ENCODE assay signal across 20 cellular contexts in the genomic region with DNA sequence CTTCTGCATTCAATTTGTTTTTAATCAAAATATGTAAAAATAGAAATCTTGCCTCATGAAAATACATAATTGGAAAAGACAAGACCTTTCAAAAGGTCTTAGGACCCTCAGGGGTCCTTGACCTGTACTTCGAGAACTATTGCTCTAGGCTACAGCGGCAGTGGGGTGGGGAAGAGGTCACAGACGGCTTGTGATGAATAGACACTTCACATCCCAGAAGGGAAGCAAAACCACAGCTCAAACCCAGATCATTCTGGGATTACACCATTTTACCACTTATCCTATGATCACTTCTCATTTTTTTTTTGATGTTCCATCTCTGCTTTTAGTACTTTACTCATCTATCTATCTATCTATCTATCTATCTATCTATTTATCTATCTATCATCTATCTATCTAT.
A peak's percentile ranks its signal among the peaks of the same experiment; 100 is the strongest.
DNase-seq lines count a peak whose midpoint lies in the region; ATAC-seq and TF ChIP-seq lines count a peak whose summit lies in the region.
"Had no signal": no experiment of that assay in that cellular context is flagged by ENCODE, and none has a peak within 500 bp of the region (broad histone marks: within the 10 kb centered on the region; RNA-seq: fewer than 3 reads in every experiment).

No MANE protein-coding gene starts in this region.

- ATAC-seq in stimulated activated memory B cell treated with anti-CD40 and anti-IgM and Interleukin-4, amounts not matched to agents 10 μg/mL and 1 μg/mL and 100 μg/mL, for 72 hours: no peak
- no peak for ATAC-seq in HG03354 (IDR thresholded peaks at IDR 0.05; ENCODE audit: poor library complexity, severe bottlenecking, unreplicated experiment)
- no peak for ATAC-seq in HG03175 (IDR thresholded peaks at IDR 0.05; ENCODE audit: unreplicated experiment)
- ATAC-seq: activated CD4-positive, CD25-positive, alpha-beta regulatory T cell treated with anti-CD3 and anti-CD28 coated beads, Interleukin-2, amount 50 U/mL, for 24 hours; K562; PC-3 had no signal

- H3K4me3 Mint-ChIP-seq in dendritic cell treated with granulocyte-macrophage colony-stimulating factor and Interleukin-4, amounts not matched to agents 40 ng/mL and 50 ng/mL, for 4 days: no peak overlapping the region
- no peak overlapping the region for H3K4me3 Mint-ChIP-seq in stimulated activated memory B cell treated with anti-CD40 and anti-IgM and Interleukin-4, amounts not matched to agents 10 μg/mL and 1 μg/mL and 100 μg/mL, for 72 hours
- H3K4me3 Mint-ChIP-seq: activated naive CD4-positive, alpha-beta T cell treated with anti-CD3 and anti-CD28 coated beads, Interleukin-2, amount 50 U/mL, for 24 hours; CD4-positive, alpha-beta memory T cell had no signal

- H3K36me3 Mint-ChIP-seq in dendritic cell treated with granulocyte-macrophage colony-stimulating factor and Interleukin-4, amounts not matched to agents 40 ng/mL and 50 ng/mL, for 4 days (ENCODE audit: low read depth): peaks cover 75% of the 10 kb centered on the region
- peaks cover 66% of the 10 kb centered on the region for H3K36me3 Mint-ChIP-seq in stimulated activated memory B cell treated with anti-CD40 and anti-IgM and Interleukin-4, amounts not matched to agents 10 μg/mL and 1 μg/mL and 100 μg/mL, for 72 hours

- no peaks in the 10 kb centered on the region for H3K9me3 Mint-ChIP-seq in dendritic cell treated with granulocyte-macrophage colony-stimulating factor and Interleukin-4, amounts not matched to agents 40 ng/mL and 50 ng/mL, for 4 days
- H3K9me3 Mint-ChIP-seq in stimulated activated memory B cell treated with anti-CD40 and anti-IgM and Interleukin-4, amounts not matched to agents 10 μg/mL and 1 μg/mL and 100 μg/mL, for 72 hours: no peaks in the 10 kb centered on the region
- H3K9me3 Mint-ChIP-seq: activated naive CD4-positive, alpha-beta T cell treated with anti-CD3 and anti-CD28 coated beads, Interleukin-2, amount 50 U/mL, for 24 hours; CD4-positive, alpha-beta memory T cell had no signal

- H3K27ac Mint-ChIP-seq in dendritic cell treated with granulocyte-macrophage colony-stimulating factor and Interleukin-4, amounts not matched to agents 40 ng/mL and 50 ng/mL, for 4 days: peak overlapping the region; percentile 60
- H3K27ac Mint-ChIP-seq in stimulated activated memory B cell treated with anti-CD40 and anti-IgM and Interleukin-4, amounts not matched to agents 10 μg/mL and 1 μg/mL and 100 μg/mL, for 72 hours: peak overlapping the region; percentile 81
- H3K27ac Mint-ChIP-seq: activated naive CD4-positive, alpha-beta T cell treated with anti-CD3 and anti-CD28 coated beads, Interleukin-2, amount 50 U/mL, for 24 hours had no signal

- no peak for TF ChIP-seq POLR2A in NB4 (IDR thresholded peaks at IDR 0.05; ENCODE audit: extremely low read depth, insufficient read length)

- intact Hi-C loops in dendritic cell treated with granulocyte-macrophage colony-stimulating factor and Interleukin-4, amounts not matched to agents 40 ng/mL and 50 ng/mL, for 4 days (cut with micrococcal nuclease): loop anchor here (5.0 kb wide), 2 partner anchors 46 to 91 kb away; a partner anchor contains a TSS

- H3K27me3 Mint-ChIP-seq in dendritic cell treated with granulocyte-macrophage colony-stimulating factor and Interleukin-4, amounts not matched to agents 40 ng/mL and 50 ng/mL, for 4 days: no peaks in the 10 kb centered on the region
- H3K27me3 Mint-ChIP-seq in stimulated activated memory B cell treated with anti-CD40 and anti-IgM and Interleukin-4, amounts not matched to agents 10 μg/mL and 1 μg/mL and 100 μg/mL, for 72 hours: no peaks in the 10 kb centered on the region
- H3K27me3 Mint-ChIP-seq: activated naive CD4-positive, alpha-beta T cell treated with anti-CD3 and anti-CD28 coated beads, Interleukin-2, amount 50 U/mL, for 24 hours; CD4-positive, alpha-beta memory T cell had no signal

- DNase-seq in SIG-M5 treated with dmso at 0.1 percent for 504 hours (lab: John Stamatoyannopoulos, UW; ENCODE audit: unreplicated experiment) (peak; percentile 81), SIG-M5 (lab: John Stamatoyannopoulos, UW) (no peak), NB4 (ENCODE audit: low read depth) (peak; percentile 34), LoVo (ENCODE audit: low spot score) (no peak)
- DNase-seq: activated CD8-positive, alpha-beta memory T cell treated with anti-CD3 and anti-CD28 coated beads for 24 hours; activated T-cell treated with anti-CD3 and anti-CD28 coated beads, Interleukin-2, amount 50 U/mL, for 48 hours; CD4-positive, alpha-beta memory T cell; DND-41; NCI-H1092; NCI-H526; PC-3; stimulated activated naive CD4-positive, alpha-beta T cell; T-helper 9 cell had no signal

- peaks cover 49% of the 10 kb centered on the region for H3K4me1 Mint-ChIP-seq in dendritic cell treated with granulocyte-macrophage colony-stimulating factor and Interleukin-4, amounts not matched to agents 40 ng/mL and 50 ng/mL, for 4 days (ENCODE audit: low read depth)
- peaks cover 15% of the 10 kb centered on the region for H3K4me1 Mint-ChIP-seq in stimulated activated memory B cell treated with anti-CD40 and anti-IgM and Interleukin-4, amounts not matched to agents 10 μg/mL and 1 μg/mL and 100 μg/mL, for 72 hours
- H3K4me1 Mint-ChIP-seq: activated naive CD4-positive, alpha-beta T cell treated with anti-CD3 and anti-CD28 coated beads, Interleukin-2, amount 50 U/mL, for 24 hours had no signal

- H3K4me3 ChIP-seq in NB4 (ENCODE audit: low read depth, low read length): no peak overlapping the region
- H3K4me3 ChIP-seq: K562 had no signal

- TF ChIP-seq CTCF in NB4 (IDR thresholded peaks at IDR 0.05; ENCODE audit: low read depth, low read length): no peak

Comparison
In these comparisons a context has a peak if more than half of its experiments do, and no peak if none do; other contexts are left out.
1. DNase-seq: peak in SIG-M5 treated with dmso at 0.1 percent for 504 hours (single experiment) and NB4 (single experiment); none in SIG-M5 (single experiment) and LoVo (single experiment).